In the genomic region with DNA sequence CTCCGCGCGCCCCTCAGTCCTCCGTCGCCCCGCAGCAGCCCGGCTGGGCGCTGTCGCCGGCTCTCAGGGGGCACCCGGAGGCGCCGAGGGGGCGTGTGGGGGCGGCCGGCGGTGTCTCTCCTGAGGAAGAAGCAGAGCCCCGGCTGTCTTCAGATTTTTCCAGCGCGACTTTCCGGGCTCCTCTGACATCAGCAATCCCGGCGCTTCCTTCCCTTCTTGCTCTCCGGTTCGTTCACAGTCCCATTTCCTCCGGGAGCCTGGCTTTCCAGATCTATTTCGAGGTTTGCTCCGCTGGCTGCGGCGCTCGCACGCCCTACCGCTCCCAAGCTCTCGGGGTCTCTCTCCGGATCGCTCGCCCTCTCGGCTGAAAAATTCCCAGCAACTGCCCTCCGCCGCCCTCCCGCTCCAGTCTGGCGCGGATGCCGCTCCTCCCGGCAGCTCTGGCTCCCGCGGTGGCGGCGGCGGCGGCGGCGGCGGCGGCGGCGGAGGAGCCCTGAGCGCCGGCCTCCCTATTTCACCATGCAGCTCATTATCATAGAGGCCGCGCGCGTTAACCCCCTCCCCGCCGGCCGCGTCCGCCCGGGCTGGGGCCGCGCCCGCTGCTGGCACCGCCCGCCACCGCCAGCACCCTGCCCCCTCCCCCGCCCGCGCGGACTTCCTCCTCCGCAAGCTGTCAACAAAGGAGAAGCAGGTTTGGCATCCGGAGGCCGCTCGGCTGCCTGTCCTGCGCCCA, we compare ENCODE assay signal across 8 cellular contexts. TPM values are rescaled to one million over a fixed set of nuclear protein-coding genes. Genes with fewer than 3 reads are reported as not detected.
A peak's percentile ranks its signal among the peaks of the same experiment; 100 is the strongest.
DNase-seq lines count a peak whose midpoint lies in the region; ATAC-seq and TF ChIP-seq lines count a peak whose summit lies in the region.

Gene PLXNA2, minus strand, starts transcription at position 534 of the 733 bp plus-strand sequence. CDS start 26,462 bp downstream, outside the sequence.

- no peaks in the 10 kb centered on the region for H3K36me3 Mint-ChIP-seq in naive thymus-derived CD8-positive, alpha-beta T cell

- peak within 1 kb of the TSS; percentile 31 for H3K4me3 ChIP-seq in Jurkat, Clone E6-1 (ENCODE audit: low read length)
- peak within 1 kb of the TSS; percentile 81 for H3K4me3 ChIP-seq in fibroblast of pulmonary artery (replicated peaks; ENCODE audit: low read depth, low read length)
- H3K4me3 ChIP-seq in stomach = peak within 1 kb of the TSS; percentile 78 to 90 (median 86)

- H3K9me3 Mint-ChIP-seq in naive thymus-derived CD8-positive, alpha-beta T cell = no peaks in the 10 kb centered on the region

- peaks cover 12 to 21% (median 15%) of the 10 kb centered on the region in 4 donors for H3K4me1 Mint-ChIP-seq in naive thymus-derived CD8-positive, alpha-beta T cell

- TF ChIP-seq EP300 in stomach (IDR thresholded peaks at IDR 0.05) = no peak

- 0 to 1% (median 0%) methylated on average over 54 to 84 of the region's 84 CpGs for WGBS in stomach, 5 donors

- peaks cover 4 to 14% (median 8%) of the 10 kb centered on the region in 5 donors for H3K27me3 Mint-ChIP-seq in naive thymus-derived CD8-positive, alpha-beta T cell

- H3K36me3 ChIP-seq in stomach = no peaks in the 10 kb centered on the region

- peak within 1 kb of the TSS; percentile 75 to 92 (median 86) for H3K4me3 Mint-ChIP-seq in naive thymus-derived CD8-positive, alpha-beta T cell

- DNase-seq in GM13976 (ENCODE audit: low spot score) (peak; percentile 53), RKO (ENCODE audit: low spot score) (peak; percentile 83), fibroblast of pulmonary artery (ENCODE audit: low read depth) (peak; percentile 67), stomach (peak; percentile 93)
- peak; percentile 4 for DNase-seq in Jurkat, Clone E6-1 (ENCODE audit: low read depth, low spot score)
- peak; percentile 69 for DNase-seq in activated effector memory CD4-positive, alpha-beta T cell treated with Interleukin-2 at 50 U/mL for 16 hours
- DNase-seq in naive thymus-derived CD8-positive, alpha-beta T cell = peak; percentile 18 to 81 (median 50)

- POLR2A ChIA-PET in naive thymus-derived CD8-positive, alpha-beta T cell (lab: Charles Lee) = interaction anchor here (0.6 to 2.5 kb wide), 13 partner anchors 10 to 420 kb away, joined by 3 to 21 read pairs (median 5); no protein-coding TSS in a partner anchor

- H3K27me3 ChIP-seq in stomach = peaks cover 0 to 19% (median 0%) of the 10 kb centered on the region in 3 donors

- intact Hi-C loops in stomach (cut with DNase I; ENCODE audit: low total_unique reads) = loop anchor here (10.0 kb wide), 1 partner anchor 109 kb away; no protein-coding TSS in a partner anchor

- peak in 1 of 4 donors; percentile 4 for TF ChIP-seq POLR2A in stomach (IDR thresholded peaks at IDR 0.05)

- peak within 1 kb of the TSS; percentile 12 to 91 (median 84) for H3K27ac Mint-ChIP-seq in naive thymus-derived CD8-positive, alpha-beta T cell

- peaks cover 51 to 69% (median 63%) of the 10 kb centered on the region in 4 donors for H3K4me1 ChIP-seq in stomach

- in situ Hi-C loops in GM13976 (cut with MboI; ENCODE audit: low sequenced_read_pairs, unreplicated experiment) = loop anchor here (10.0 kb wide), 2 partner anchors 109 to 229 kb away; no protein-coding TSS in a partner anchor

- ATAC-seq in naive thymus-derived CD8-positive, alpha-beta T cell = peak; percentile 67 to 76
- no peak for ATAC-seq in HG03460 (IDR thresholded peaks at IDR 0.05; ENCODE audit: unreplicated experiment)

- no peaks in the 10 kb centered on the region for H3K9me3 ChIP-seq in stomach

- peak within 1 kb of the TSS; percentile 91 to 97 (median 92) for H3K27ac ChIP-seq in stomach

- TF ChIP-seq CTCF in GM13976 (IDR thresholded peaks at IDR 0.05; ENCODE audit: borderline replicate concordance, control extremely low read depth, extremely low read depth, insufficient read depth, missing control alignments) (no peak), fibroblast of pulmonary artery (IDR thresholded peaks at IDR 0.05; ENCODE audit: low read length, missing control alignments) (no peak), stomach (IDR thresholded peaks at IDR 0.05) (no peak)

RNA-seq across cellular contexts. Expression of gene PLXNA2, which starts in this region (rescaled TPM):
- not detected for polyA plus RNA-seq in Jurkat, Clone E6-1 (2012; ENCODE audit: insufficient read depth, insufficient read length)
- total RNA-seq in naive thymus-derived CD8-positive, alpha-beta T cell = 1 to 10 TPM; 6.7 to 7.7 TPM
- polyA plus RNA-seq in naive thymus-derived CD8-positive, alpha-beta T cell = under 1 TPM; 0.06 to 0.14 (median 0.06) TPM
- 100 to 1,000 TPM in 1 of 5 donors, 10 to 100 TPM in 4; 21.0 to 185 (median 39.7) TPM for total RNA-seq in stomach
- 10 to 100 TPM in 1 of 3 donors, 1 to 10 TPM in 2; 2.7 to 13.9 (median 4.0) TPM for polyA plus RNA-seq in stomach

Comparison
In these comparisons a context has a peak if more than half of its experiments do, and no peak if none do; other contexts are left out.
1. DNase-seq: peak in every context shown above with its lines; median percentile 93 in stomach; 83 in RKO; 69 in activated effector memory CD4-positive, alpha-beta T cell treated with Interleukin-2 at 50 U/mL for 16 hours; 67 in fibroblast of pulmonary artery; 53 in GM13976; 50 in naive thymus-derived CD8-positive, alpha-beta T cell; 4 in Jurkat, Clone E6-1.
2. H3K4me3 ChIP-seq: peak in every context shown above with its lines; median percentile 86 in stomach; 81 in fibroblast of pulmonary artery; 31 in Jurkat, Clone E6-1.